1 cellular context compared by ENCODE assay signal in genomic region chr1:153647375-153647714, GRCh38.
TF ChIP-seq lines count a peak whose summit lies in the region.

No MANE protein-coding gene starts in this region.

TF ChIP-seq in K562, 482 proteins besides CTCF, POLR2A, EP300 and RAD21 (continued from another document and continues in another):
- TF ChIP-seq ZNF398 (CRISPR knock-in tag; IDR thresholded peaks at IDR 0.05) (no peak), POLR2AphosphoS2 (IDR thresholded peaks at IDR 0.05; ENCODE audit: low read length) (peak; percentile 86; the same call in 1 of the 2 replicates), POLR2H (tag; IDR thresholded peaks at IDR 0.05; ENCODE audit: low read depth) (0 out of 2 replicates have a peak, but pooled peaks have one; percentile 12), XRCC5 (IDR thresholded peaks at IDR 0.05; ENCODE audit: low read depth, low read length) (no peak), CHD1 (IDR thresholded peaks at IDR 0.05; ENCODE audit: low read length) (no peak), ZNF280A (IDR thresholded peaks at IDR 0.05; ENCODE audit: low read depth, partially characterized antibody) (no peak), CGGBP1 (CRISPR knock-in tag; IDR thresholded peaks at IDR 0.05) (no peak), CREM (IDR thresholded peaks at IDR 0.05; ENCODE audit: low read depth) (no peak), MECOM (CRISPR knock-in tag; IDR thresholded peaks at IDR 0.05) (no peak), CXXC5 (CRISPR knock-in tag; IDR thresholded peaks at IDR 0.05) (no peak), ELK1 (CRISPR knock-in tag; IDR thresholded peaks at IDR 0.05) (no peak), JUND (IDR thresholded peaks at IDR 0.05; ENCODE audit: borderline replicate concordance, low read depth, low read length) (no peak), JUND (tag; IDR thresholded peaks at IDR 0.05; ENCODE audit: borderline replicate concordance, low read depth, low read length) (no peak), RBM14 (IDR thresholded peaks at IDR 0.05; ENCODE audit: borderline replicate concordance, insufficient read depth, low read depth, low read length) (no peak), ZNF407 (IDR thresholded peaks at IDR 0.05; ENCODE audit: low read depth) (no peak), RBM22 (IDR thresholded peaks at IDR 0.05; ENCODE audit: low read depth, low read length, poor library complexity, severe bottlenecking) (no peak), KLF6 (CRISPR knock-in tag; IDR thresholded peaks at IDR 0.05; ENCODE audit: borderline replicate concordance) (no peak)
- TF ChIP-seq, protein P1, sequence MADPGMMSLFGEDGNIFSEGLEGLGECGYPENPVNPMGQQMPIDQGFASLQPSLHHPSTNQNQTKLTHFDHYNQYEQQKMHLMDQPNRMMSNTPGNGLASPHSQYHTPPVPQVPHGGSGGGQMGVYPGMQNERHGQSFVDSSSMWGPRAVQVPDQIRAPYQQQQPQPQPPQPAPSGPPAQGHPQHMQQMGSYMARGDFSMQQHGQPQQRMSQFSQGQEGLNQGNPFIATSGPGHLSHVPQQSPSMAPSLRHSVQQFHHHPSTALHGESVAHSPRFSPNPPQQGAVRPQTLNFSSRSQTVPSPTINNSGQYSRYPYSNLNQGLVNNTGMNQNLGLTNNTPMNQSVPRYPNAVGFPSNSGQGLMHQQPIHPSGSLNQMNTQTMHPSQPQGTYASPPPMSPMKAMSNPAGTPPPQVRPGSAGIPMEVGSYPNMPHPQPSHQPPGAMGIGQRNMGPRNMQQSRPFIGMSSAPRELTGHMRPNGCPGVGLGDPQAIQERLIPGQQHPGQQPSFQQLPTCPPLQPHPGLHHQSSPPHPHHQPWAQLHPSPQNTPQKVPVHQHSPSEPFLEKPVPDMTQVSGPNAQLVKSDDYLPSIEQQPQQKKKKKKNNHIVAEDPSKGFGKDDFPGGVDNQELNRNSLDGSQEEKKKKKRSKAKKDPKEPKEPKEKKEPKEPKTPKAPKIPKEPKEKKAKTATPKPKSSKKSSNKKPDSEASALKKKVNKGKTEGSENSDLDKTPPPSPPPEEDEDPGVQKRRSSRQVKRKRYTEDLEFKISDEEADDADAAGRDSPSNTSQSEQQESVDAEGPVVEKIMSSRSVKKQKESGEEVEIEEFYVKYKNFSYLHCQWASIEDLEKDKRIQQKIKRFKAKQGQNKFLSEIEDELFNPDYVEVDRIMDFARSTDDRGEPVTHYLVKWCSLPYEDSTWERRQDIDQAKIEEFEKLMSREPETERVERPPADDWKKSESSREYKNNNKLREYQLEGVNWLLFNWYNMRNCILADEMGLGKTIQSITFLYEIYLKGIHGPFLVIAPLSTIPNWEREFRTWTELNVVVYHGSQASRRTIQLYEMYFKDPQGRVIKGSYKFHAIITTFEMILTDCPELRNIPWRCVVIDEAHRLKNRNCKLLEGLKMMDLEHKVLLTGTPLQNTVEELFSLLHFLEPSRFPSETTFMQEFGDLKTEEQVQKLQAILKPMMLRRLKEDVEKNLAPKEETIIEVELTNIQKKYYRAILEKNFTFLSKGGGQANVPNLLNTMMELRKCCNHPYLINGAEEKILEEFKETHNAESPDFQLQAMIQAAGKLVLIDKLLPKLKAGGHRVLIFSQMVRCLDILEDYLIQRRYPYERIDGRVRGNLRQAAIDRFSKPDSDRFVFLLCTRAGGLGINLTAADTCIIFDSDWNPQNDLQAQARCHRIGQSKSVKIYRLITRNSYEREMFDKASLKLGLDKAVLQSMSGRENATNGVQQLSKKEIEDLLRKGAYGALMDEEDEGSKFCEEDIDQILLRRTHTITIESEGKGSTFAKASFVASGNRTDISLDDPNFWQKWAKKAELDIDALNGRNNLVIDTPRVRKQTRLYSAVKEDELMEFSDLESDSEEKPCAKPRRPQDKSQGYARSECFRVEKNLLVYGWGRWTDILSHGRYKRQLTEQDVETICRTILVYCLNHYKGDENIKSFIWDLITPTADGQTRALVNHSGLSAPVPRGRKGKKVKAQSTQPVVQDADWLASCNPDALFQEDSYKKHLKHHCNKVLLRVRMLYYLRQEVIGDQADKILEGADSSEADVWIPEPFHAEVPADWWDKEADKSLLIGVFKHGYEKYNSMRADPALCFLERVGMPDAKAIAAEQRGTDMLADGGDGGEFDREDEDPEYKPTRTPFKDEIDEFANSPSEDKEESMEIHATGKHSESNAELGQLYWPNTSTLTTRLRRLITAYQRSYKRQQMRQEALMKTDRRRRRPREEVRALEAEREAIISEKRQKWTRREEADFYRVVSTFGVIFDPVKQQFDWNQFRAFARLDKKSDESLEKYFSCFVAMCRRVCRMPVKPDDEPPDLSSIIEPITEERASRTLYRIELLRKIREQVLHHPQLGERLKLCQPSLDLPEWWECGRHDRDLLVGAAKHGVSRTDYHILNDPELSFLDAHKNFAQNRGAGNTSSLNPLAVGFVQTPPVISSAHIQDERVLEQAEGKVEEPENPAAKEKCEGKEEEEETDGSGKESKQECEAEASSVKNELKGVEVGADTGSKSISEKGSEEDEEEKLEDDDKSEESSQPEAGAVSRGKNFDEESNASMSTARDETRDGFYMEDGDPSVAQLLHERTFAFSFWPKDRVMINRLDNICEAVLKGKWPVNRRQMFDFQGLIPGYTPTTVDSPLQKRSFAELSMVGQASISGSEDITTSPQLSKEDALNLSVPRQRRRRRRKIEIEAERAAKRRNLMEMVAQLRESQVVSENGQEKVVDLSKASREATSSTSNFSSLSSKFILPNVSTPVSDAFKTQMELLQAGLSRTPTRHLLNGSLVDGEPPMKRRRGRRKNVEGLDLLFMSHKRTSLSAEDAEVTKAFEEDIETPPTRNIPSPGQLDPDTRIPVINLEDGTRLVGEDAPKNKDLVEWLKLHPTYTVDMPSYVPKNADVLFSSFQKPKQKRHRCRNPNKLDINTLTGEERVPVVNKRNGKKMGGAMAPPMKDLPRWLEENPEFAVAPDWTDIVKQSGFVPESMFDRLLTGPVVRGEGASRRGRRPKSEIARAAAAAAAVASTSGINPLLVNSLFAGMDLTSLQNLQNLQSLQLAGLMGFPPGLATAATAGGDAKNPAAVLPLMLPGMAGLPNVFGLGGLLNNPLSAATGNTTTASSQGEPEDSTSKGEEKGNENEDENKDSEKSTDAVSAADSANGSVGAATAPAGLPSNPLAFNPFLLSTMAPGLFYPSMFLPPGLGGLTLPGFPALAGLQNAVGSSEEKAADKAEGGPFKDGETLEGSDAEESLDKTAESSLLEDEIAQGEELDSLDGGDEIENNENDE (IDR thresholded peaks at IDR 0.05; ENCODE audit: low read depth, low read length): no peak
- TF ChIP-seq, protein P2, sequence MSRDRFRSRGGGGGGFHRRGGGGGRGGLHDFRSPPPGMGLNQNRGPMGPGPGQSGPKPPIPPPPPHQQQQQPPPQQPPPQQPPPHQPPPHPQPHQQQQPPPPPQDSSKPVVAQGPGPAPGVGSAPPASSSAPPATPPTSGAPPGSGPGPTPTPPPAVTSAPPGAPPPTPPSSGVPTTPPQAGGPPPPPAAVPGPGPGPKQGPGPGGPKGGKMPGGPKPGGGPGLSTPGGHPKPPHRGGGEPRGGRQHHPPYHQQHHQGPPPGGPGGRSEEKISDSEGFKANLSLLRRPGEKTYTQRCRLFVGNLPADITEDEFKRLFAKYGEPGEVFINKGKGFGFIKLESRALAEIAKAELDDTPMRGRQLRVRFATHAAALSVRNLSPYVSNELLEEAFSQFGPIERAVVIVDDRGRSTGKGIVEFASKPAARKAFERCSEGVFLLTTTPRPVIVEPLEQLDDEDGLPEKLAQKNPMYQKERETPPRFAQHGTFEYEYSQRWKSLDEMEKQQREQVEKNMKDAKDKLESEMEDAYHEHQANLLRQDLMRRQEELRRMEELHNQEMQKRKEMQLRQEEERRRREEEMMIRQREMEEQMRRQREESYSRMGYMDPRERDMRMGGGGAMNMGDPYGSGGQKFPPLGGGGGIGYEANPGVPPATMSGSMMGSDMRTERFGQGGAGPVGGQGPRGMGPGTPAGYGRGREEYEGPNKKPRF (IDR thresholded peaks at IDR 0.05; ENCODE audit: low read depth, low read length): no peak
